19 cellular contexts compared by ENCODE assay signal in genomic region chr2:124996406-124996805, GRCh38.
DNase-seq lines count a peak whose midpoint lies in the region; ATAC-seq and TF ChIP-seq lines count a peak whose summit lies in the region.
"Had no signal": no experiment of that assay in that cellular context is flagged by ENCODE, and none has a peak within 500 bp of the region (broad histone marks: within the 10 kb centered on the region; RNA-seq: fewer than 3 reads in every experiment).

No MANE protein-coding gene starts in this region.

- peaks cover 48% of the 10 kb centered on the region for H3K4me1 Mint-ChIP-seq in WTC11
- H3K4me1 Mint-ChIP-seq in activated CD4-positive, alpha-beta T cell treated with anti-CD3 and anti-CD28 coated beads, Interleukin-2, amount 10 ng/mL, durations not matched to agents 7 days and 5 days, result no peaks in the 10 kb centered on the region
- H3K4me1 Mint-ChIP-seq: CD4-positive, CD25-positive, alpha-beta regulatory T cell; CD8-positive, alpha-beta memory T cell; IgD-negative memory B cell had no signal

- H3K27ac ChIP-seq in HUES48 (ENCODE audit: low read depth, low read length), result peak overlapping the region; percentile 90

- H3K4me1 ChIP-seq in HUES48 (ENCODE audit: control insufficient read depth, insufficient read depth, low read length) (peaks cover 41% of the 10 kb centered on the region), iPS-15b (ENCODE audit: control insufficient read depth, insufficient read depth, low read length) (peaks cover 24% of the 10 kb centered on the region)
- H3K4me1 ChIP-seq: BE2C had no signal

- H3K36me3 Mint-ChIP-seq in WTC11, result peaks cover 35% of the 10 kb centered on the region
- H3K36me3 Mint-ChIP-seq in activated CD4-positive, alpha-beta T cell treated with anti-CD3 and anti-CD28 coated beads, Interleukin-2, amount 10 ng/mL, durations not matched to agents 7 days and 5 days (ENCODE audit: low read depth), result no peaks in the 10 kb centered on the region
- H3K36me3 Mint-ChIP-seq: CD4-positive, CD25-positive, alpha-beta regulatory T cell; CD8-positive, alpha-beta memory T cell; IgD-negative memory B cell had no signal

- H3K9ac ChIP-seq in HUES48 (ENCODE audit: low read depth, low read length), result peak overlapping the region; percentile 66
- H3K9ac ChIP-seq in iPS-15b (ENCODE audit: low read depth, low read length), result peak overlapping the region; percentile 57

- DNase-seq in WTC11 (ENCODE audit: low spot score) (no peak), DMS79 (lab: John Stamatoyannopoulos, UW) (no peak), DMS53 treated with DMSO at 0.1 percent for 48 hours (lab: John Stamatoyannopoulos, UW; ENCODE audit: unreplicated experiment) (no peak), head of caudate nucleus (no peak)
- no peak for DNase-seq in activated CD4-positive, alpha-beta T cell treated with anti-CD3 and anti-CD28 coated beads, Interleukin-2, amount 10 ng/mL, durations not matched to agents 7 days and 5 days
- DNase-seq: ACHN; BE2C; C1 segment of cervical spinal cord; CD4-positive, CD25-positive, alpha-beta regulatory T cell; CD8-positive, alpha-beta memory T cell; COR-L47; DMS 273 treated with DMSO at 0.1 percent for 48 hours; GDM1; HCEC 1CT; KBM-7 had no signal

- peak overlapping the region; percentile 97 for H3K27ac Mint-ChIP-seq in WTC11
- no peak overlapping the region for H3K27ac Mint-ChIP-seq in activated CD4-positive, alpha-beta T cell treated with anti-CD3 and anti-CD28 coated beads, Interleukin-2, amount 10 ng/mL, durations not matched to agents 7 days and 5 days
- H3K27ac Mint-ChIP-seq: CD4-positive, CD25-positive, alpha-beta regulatory T cell; CD8-positive, alpha-beta memory T cell; IgD-negative memory B cell had no signal

- no peak overlapping the region for H3K4me3 Mint-ChIP-seq in WTC11
- no peak overlapping the region for H3K4me3 Mint-ChIP-seq in activated CD4-positive, alpha-beta T cell treated with anti-CD3 and anti-CD28 coated beads, Interleukin-2, amount 10 ng/mL, durations not matched to agents 7 days and 5 days
- H3K4me3 Mint-ChIP-seq: CD4-positive, CD25-positive, alpha-beta regulatory T cell; CD8-positive, alpha-beta memory T cell; IgD-negative memory B cell had no signal

- H3K27me3 Mint-ChIP-seq in WTC11 (ENCODE audit: low read depth), result no peaks in the 10 kb centered on the region; the same call in 1 of the 2 replicates
- no peaks in the 10 kb centered on the region for H3K27me3 Mint-ChIP-seq in activated CD4-positive, alpha-beta T cell treated with anti-CD3 and anti-CD28 coated beads, Interleukin-2, amount 10 ng/mL, durations not matched to agents 7 days and 5 days
- H3K27me3 Mint-ChIP-seq: CD4-positive, CD25-positive, alpha-beta regulatory T cell; CD8-positive, alpha-beta memory T cell; IgD-negative memory B cell had no signal

- H3K9me3 ChIP-seq in HUES48 (ENCODE audit: control insufficient read depth, insufficient read depth, low read length) (peaks cover 15% of the 10 kb centered on the region), iPS-15b (ENCODE audit: control insufficient read depth, insufficient read depth, low read length) (peaks cover 2% of the 10 kb centered on the region)
- H3K9me3 ChIP-seq: BE2C had no signal

- peak; percentile 38 for ATAC-seq in WTC11
- ATAC-seq: HepG2 had no signal

- peaks cover 61% of the 10 kb centered on the region for H3K9me3 Mint-ChIP-seq in WTC11
- H3K9me3 Mint-ChIP-seq in activated CD4-positive, alpha-beta T cell treated with anti-CD3 and anti-CD28 coated beads, Interleukin-2, amount 10 ng/mL, durations not matched to agents 7 days and 5 days, result peaks cover 5% of the 10 kb centered on the region

- H3K4me3 ChIP-seq in HUES48 (ENCODE audit: low read depth, low read length) (no peak overlapping the region), iPS-15b (ENCODE audit: low read depth, low read length) (no peak overlapping the region)

- H3K36me3 ChIP-seq in HUES48 (ENCODE audit: control insufficient read depth, insufficient read depth, low read length) (no peaks in the 10 kb centered on the region), iPS-15b (ENCODE audit: control insufficient read depth, insufficient read depth, low read length) (no peaks in the 10 kb centered on the region)
- H3K36me3 ChIP-seq: BE2C had no signal

- CTCF ChIA-PET in WTC11 (lab: Charles Lee), result no interaction called here
- CTCF ChIA-PET in activated CD4-positive, alpha-beta T cell treated with anti-CD3 and anti-CD28 coated beads, Interleukin-2, amount 10 ng/mL, durations not matched to agents 7 days and 5 days (lab: Charles Lee), result no interaction called here

- POLR2A ChIA-PET in WTC11 (lab: Charles Lee), result no interaction called here
- POLR2A ChIA-PET in activated CD4-positive, alpha-beta T cell treated with anti-CD3 and anti-CD28 coated beads, Interleukin-2, amount 10 ng/mL, durations not matched to agents 7 days and 5 days (lab: Charles Lee), result no interaction called here

- H3K27me3 ChIP-seq in HUES48 (ENCODE audit: control insufficient read depth, insufficient read depth, low read length), result no peaks in the 10 kb centered on the region
- no peaks in the 10 kb centered on the region for H3K27me3 ChIP-seq in iPS-15b (ENCODE audit: control insufficient read depth, insufficient read depth, low read length)
- H3K27me3 ChIP-seq: BE2C had no signal

- intact Hi-C loops in head of caudate nucleus (cut with DNase I), result no loop called here

- TF ChIP-seq CTCF in WTC11 (IDR thresholded peaks at IDR 0.05), result no peak

TF ChIP-seq in WTC11, 78 proteins besides CTCF, POLR2A, EP300 and RAD21:
- 0 out of 2 replicates have a peak, but pooled peaks have one; percentile 11 for TF ChIP-seq TEAD4 (CRISPR knock-in tag; IDR thresholded peaks at IDR 0.05)
- no peak for TF ChIP-seq HMGA2 (CRISPR knock-in tag; IDR thresholded peaks at IDR 0.05)
- TF ChIP-seq TEAD1 (CRISPR knock-in tag; IDR thresholded peaks at IDR 0.05), result peak; percentile 60; the same call in 1 of the 2 replicates
- TF ChIP-seq, protein P1, sequence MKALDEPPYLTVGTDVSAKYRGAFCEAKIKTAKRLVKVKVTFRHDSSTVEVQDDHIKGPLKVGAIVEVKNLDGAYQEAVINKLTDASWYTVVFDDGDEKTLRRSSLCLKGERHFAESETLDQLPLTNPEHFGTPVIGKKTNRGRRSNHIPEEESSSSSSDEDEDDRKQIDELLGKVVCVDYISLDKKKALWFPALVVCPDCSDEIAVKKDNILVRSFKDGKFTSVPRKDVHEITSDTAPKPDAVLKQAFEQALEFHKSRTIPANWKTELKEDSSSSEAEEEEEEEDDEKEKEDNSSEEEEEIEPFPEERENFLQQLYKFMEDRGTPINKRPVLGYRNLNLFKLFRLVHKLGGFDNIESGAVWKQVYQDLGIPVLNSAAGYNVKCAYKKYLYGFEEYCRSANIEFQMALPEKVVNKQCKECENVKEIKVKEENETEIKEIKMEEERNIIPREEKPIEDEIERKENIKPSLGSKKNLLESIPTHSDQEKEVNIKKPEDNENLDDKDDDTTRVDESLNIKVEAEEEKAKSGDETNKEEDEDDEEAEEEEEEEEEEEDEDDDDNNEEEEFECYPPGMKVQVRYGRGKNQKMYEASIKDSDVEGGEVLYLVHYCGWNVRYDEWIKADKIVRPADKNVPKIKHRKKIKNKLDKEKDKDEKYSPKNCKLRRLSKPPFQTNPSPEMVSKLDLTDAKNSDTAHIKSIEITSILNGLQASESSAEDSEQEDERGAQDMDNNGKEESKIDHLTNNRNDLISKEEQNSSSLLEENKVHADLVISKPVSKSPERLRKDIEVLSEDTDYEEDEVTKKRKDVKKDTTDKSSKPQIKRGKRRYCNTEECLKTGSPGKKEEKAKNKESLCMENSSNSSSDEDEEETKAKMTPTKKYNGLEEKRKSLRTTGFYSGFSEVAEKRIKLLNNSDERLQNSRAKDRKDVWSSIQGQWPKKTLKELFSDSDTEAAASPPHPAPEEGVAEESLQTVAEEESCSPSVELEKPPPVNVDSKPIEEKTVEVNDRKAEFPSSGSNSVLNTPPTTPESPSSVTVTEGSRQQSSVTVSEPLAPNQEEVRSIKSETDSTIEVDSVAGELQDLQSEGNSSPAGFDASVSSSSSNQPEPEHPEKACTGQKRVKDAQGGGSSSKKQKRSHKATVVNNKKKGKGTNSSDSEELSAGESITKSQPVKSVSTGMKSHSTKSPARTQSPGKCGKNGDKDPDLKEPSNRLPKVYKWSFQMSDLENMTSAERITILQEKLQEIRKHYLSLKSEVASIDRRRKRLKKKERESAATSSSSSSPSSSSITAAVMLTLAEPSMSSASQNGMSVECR (CRISPR knock-in tag; IDR thresholded peaks at IDR 0.05; ENCODE audit: borderline replicate concordance), result no peak
